19 cellular contexts compared by ENCODE assay signal in the genomic region with DNA sequence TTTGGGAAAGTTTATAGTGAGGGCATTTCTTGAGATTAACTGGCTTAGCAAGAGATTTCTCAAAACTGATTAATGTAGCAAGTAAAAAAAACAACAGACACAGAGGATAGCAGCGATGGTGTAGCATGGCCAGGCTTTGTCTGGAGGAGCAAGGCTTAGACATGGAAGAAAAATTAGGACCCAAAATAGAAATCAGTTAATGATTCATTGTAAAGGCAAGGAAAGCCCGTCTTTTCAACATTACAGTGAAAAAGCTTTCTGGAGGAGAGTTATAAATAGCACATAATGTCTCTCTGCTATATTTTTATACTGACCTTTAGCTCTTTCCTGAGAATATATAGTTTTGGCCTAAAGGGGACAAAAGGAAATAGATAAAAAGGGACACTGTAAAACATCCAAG. TPM values are rescaled to one million over a fixed set of nuclear protein-coding genes. Genes with fewer than 3 reads are reported as not detected.
DNase-seq lines count a peak whose midpoint lies in the region; ATAC-seq and TF ChIP-seq lines count a peak whose summit lies in the region.
"Had no signal": no experiment of that assay in that cellular context is flagged by ENCODE, and none has a peak within 500 bp of the region (broad histone marks: within the 10 kb centered on the region; RNA-seq: fewer than 3 reads in every experiment).

No MANE protein-coding gene starts in this region.

- H3K9me3 ChIP-seq in BLaER1 treated with 17β-estradiol and CSF1 and Interleukin-3, amounts not matched to agents 10 nM and 100 nM (replicated peaks in 1 of 11): peaks cover 0 to 2% (median 0%) of the 10 kb centered on the region in 11 experiments; a peak in 1 of 22 replicates
- H3K9me3 ChIP-seq in OCI-LY7 (ENCODE audit: low read length): no peaks in the 10 kb centered on the region
- H3K9me3 ChIP-seq in body of pancreas: no peaks in the 10 kb centered on the region
- H3K9me3 ChIP-seq in testis: no peaks in the 10 kb centered on the region
- no peaks in the 10 kb centered on the region for H3K9me3 ChIP-seq in lower lobe of right lung

- peak overlapping the region; percentile 86; the same call in 1 of the 2 replicates for H2AFZ ChIP-seq in OCI-LY7 (ENCODE audit: low read length)
- H2AFZ ChIP-seq: GM23338 had no signal

- H3K79me2 ChIP-seq in OCI-LY7 (ENCODE audit: insufficient read depth, low read depth, low read length): no peaks in the 10 kb centered on the region

- peaks cover 0 to 70% (median 56%) of the 10 kb centered on the region in 10 experiments; a peak in 16 of 20 replicates for H3K4me1 ChIP-seq in BLaER1 treated with 17β-estradiol and CSF1 and Interleukin-3, amounts not matched to agents 10 nM and 100 nM
- H3K4me1 ChIP-seq in OCI-LY7 (ENCODE audit: insufficient read depth, low read length, poor library complexity, severe bottlenecking) (peaks cover 63% of the 10 kb centered on the region), body of pancreas (no peaks in the 10 kb centered on the region), testis (no peaks in the 10 kb centered on the region), lower lobe of right lung (no peaks in the 10 kb centered on the region)

- H3K27me3 ChIP-seq in BLaER1 treated with 17β-estradiol and CSF1 and Interleukin-3, amounts not matched to agents 10 nM and 100 nM: no peaks in the 10 kb centered on the region
- no peaks in the 10 kb centered on the region for H3K27me3 ChIP-seq in body of pancreas
- no peaks in the 10 kb centered on the region for H3K27me3 ChIP-seq in testis
- H3K27me3 ChIP-seq in lower lobe of right lung (ENCODE audit: low read depth): no peaks in the 10 kb centered on the region

- no peak overlapping the region for H3K9ac ChIP-seq in BLaER1 treated with 17β-estradiol and CSF1 and Interleukin-3, amounts not matched to agents 10 nM and 100 nM

- no peak for TF ChIP-seq CTCF in OCI-LY7 (conservative IDR thresholded peaks at IDR 0.05; ENCODE audit: low read length)
- TF ChIP-seq CTCF in body of pancreas (IDR thresholded peaks at IDR 0.05): no peak
- no peak for TF ChIP-seq CTCF in testis (IDR thresholded peaks at IDR 0.05)
- no peak for TF ChIP-seq CTCF in lower lobe of right lung (IDR thresholded peaks at IDR 0.05)

- ATAC-seq in body of pancreas (no peak), lower lobe of right lung (no peak)
- ATAC-seq: GM23338 had no signal

- H3K36me3 ChIP-seq in BLaER1 treated with 17β-estradiol and CSF1 and Interleukin-3, amounts not matched to agents 10 nM and 100 nM: no peaks in the 10 kb centered on the region
- H3K36me3 ChIP-seq in OCI-LY7 (ENCODE audit: insufficient read depth, low read length) (no peaks in the 10 kb centered on the region), body of pancreas (replicated peaks in 1 of 2; ENCODE audit: insufficient read depth in 1 of 2, low read depth in 2 of 2) (no peaks in the 10 kb centered on the region), testis (ENCODE audit: low read depth, missing control alignments) (no peaks in the 10 kb centered on the region), lower lobe of right lung (no peaks in the 10 kb centered on the region)

- no TSS peak for BruUV-seq in OCI-LY7 (replicated peaks; lab: Mats Ljungman, UMichigan)

- peak overlapping the region in 8 of 11 experiments; percentile 1 to 55 (median 37); a peak in 9 of 22 replicates for H3K4me2 ChIP-seq in BLaER1 treated with 17β-estradiol and CSF1 and Interleukin-3, amounts not matched to agents 10 nM and 100 nM
- H3K4me2 ChIP-seq in OCI-LY7 (ENCODE audit: low read length): no peak overlapping the region
- H3K4me2 ChIP-seq: GM23338 had no signal

- intact Hi-C loops in OCI-LY7 (cut with micrococcal nuclease; ENCODE audit: unreplicated experiment) (no loop called here), body of pancreas (cut with DNase I) (no loop called here), testis (cut with DNase I; ENCODE audit: low total_unique reads) (no loop called here), lower lobe of right lung (cut with DNase I) (no loop called here)

- POLR2A ChIA-PET in OCI-LY7 (lab: Charles Lee): interaction anchor here (0.7 to 2.9 kb wide), 8 partner anchors 10 to 342 kb away, joined by 3 to 26 read pairs (median 4); no protein-coding TSS in a partner anchor

- H3K27ac ChIP-seq in BLaER1 treated with 17β-estradiol and CSF1 and Interleukin-3, amounts not matched to agents 10 nM and 100 nM: no peak overlapping the region
- H3K27ac ChIP-seq in OCI-LY7 (ENCODE audit: low read depth, low read length, poor library complexity, severe bottlenecking) (no peak overlapping the region), body of pancreas (no peak overlapping the region), testis (no peak overlapping the region), lower lobe of right lung (no peak overlapping the region)

- DNase-seq in OCI-LY7 (ENCODE audit: low spot score): no peak
- peak; percentile 5 for DNase-seq in left kidney (ENCODE audit: low read depth, low spot score)
- DNase-seq in NCI-H526 (lab: John Stamatoyannopoulos, UW): no peak
- no peak for DNase-seq in body of pancreas
- no peak for DNase-seq in testis
- no peak for DNase-seq in lower lobe of right lung
- DNase-seq: 8988T; C1 segment of cervical spinal cord; CD4-positive, CD25-positive, alpha-beta regulatory T cell; CD8-positive, alpha-beta memory T cell; COR-L47; DMS 273 treated with DMSO at 0.1 percent for 48 hours; DMS53; DND-41; HCEC 1CT had no signal

- H3K4me3 ChIP-seq in BLaER1 treated with 17β-estradiol and CSF1 and Interleukin-3, amounts not matched to agents 10 nM and 100 nM: no peak overlapping the region
- H3K4me3 ChIP-seq in OCI-LY7 (ENCODE audit: low read depth, low read length, poor library complexity, severe bottlenecking): no peak overlapping the region
- no peak overlapping the region for H3K4me3 ChIP-seq in body of pancreas
- no peak overlapping the region for H3K4me3 ChIP-seq in testis
- no peak overlapping the region for H3K4me3 ChIP-seq in lower lobe of right lung
- H3K4me3 ChIP-seq: GM23338 had no signal

- H3K9me2 ChIP-seq in OCI-LY7 (ENCODE audit: insufficient read depth, low read length): no peaks in the 10 kb centered on the region

- no peaks in the 10 kb centered on the region for H4K20me1 ChIP-seq in BLaER1 treated with 17β-estradiol and CSF1 and Interleukin-3, amounts not matched to agents 10 nM and 100 nM
- H4K20me1 ChIP-seq in OCI-LY7 (ENCODE audit: insufficient read depth, low read length): no peaks in the 10 kb centered on the region

- TF ChIP-seq POLR2A in body of pancreas (IDR thresholded peaks at IDR 0.05) (no peak), testis (IDR thresholded peaks at IDR 0.05) (no peak)

- CTCF ChIA-PET in OCI-LY7 (lab: Charles Lee; ENCODE audit: unreplicated experiment): no interaction called here

- 44 to 51% methylated on average over 2 of the region's 2 CpGs for WGBS in body of pancreas, 2 donors
- 70% methylated on average over 2 of the region's 2 CpGs for WGBS in testis, 2 donors

RNA-seq across cellular contexts. Expression of gene FNDC1, which starts 45.1 kb away (rescaled TPM):
- total RNA-seq in OCI-LY7 (2014; rRNA removed; shearing (Covaris generic)): 0.16 and 0.46 TPM in 2 replicates
- total RNA-seq in OCI-LY7 (2022) (16.4 and 19.9 TPM in 2 replicates), body of pancreas (under 1 TPM in 1 of 2 donors, not detected in 1; 0.52 TPM), testis (1 to 10 TPM in 1 of 2 donors, under 1 TPM in 1; 0.87 to 1.7 TPM), lower lobe of right lung (0.44 TPM)
- polyA plus RNA-seq in testis (ENCODE audit: insufficient read depth, low read depth, low replicate concordance): 4.9 TPM
- total RNA-seq: A673; CD4-positive, CD25-positive, alpha-beta regulatory T cell; HT-29 had no signal
- polyA plus RNA-seq: CD8-positive, alpha-beta memory T cell had no signal
